Comparison of ENCODE assay signal across 1 cellular context in the genomic region with DNA sequence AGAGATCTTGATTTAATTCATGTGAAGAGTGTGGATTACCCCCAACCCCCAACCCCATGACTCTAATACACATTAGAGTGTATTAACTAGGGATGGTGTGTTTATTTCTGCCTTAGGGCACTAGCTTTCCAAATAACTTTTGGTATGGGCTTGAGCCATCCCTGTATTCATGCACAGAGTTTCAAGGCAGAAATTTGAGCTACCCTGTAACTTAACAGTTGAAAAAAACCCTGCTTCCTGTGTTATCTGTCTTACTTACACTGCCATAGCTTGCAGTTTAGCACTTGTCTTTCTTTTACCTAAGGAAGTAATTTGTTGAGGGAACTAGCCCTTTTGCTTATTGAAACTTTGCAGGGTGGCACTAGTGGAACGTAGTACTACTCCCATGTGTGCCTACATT.
TF ChIP-seq lines count a peak whose summit lies in the region.

No MANE protein-coding gene starts in this region.

TF ChIP-seq in K562, 482 proteins besides CTCF, POLR2A, EP300 and RAD21:
- TF ChIP-seq ZNF197 (CRISPR knock-in tag; IDR thresholded peaks at IDR 0.05; ENCODE audit: low read depth) (no peak), ETV1 (tag; conservative IDR thresholded peaks at IDR 0.05; ENCODE audit: low read depth) (no peak), ZNF324 (CRISPR knock-in tag; IDR thresholded peaks at IDR 0.05) (peak; percentile 81)
